12 cellular contexts compared by ENCODE assay signal in the genomic region with DNA sequence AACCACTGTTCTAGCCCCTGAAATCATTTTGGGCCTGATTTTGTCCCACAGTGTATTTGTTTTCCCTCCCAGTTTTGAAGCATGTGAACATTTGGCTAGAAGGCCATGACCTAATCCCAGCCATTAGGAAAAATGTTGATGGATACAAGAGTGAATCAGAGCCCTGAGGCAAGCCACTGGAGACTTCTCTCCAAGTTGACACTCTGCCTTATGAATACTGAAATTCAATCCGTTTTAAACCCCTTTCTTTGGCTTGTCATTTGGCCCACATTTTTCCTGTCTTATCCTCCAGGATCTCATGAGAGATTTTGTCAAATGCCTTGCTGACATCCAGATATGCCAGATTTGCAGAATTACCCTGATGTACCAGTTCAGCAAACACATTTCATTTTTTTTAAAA.
DNase-seq lines count a peak whose midpoint lies in the region; ATAC-seq and TF ChIP-seq lines count a peak whose summit lies in the region.
"Had no signal": no experiment of that assay in that cellular context is flagged by ENCODE, and none has a peak within 500 bp of the region (broad histone marks: within the 10 kb centered on the region; RNA-seq: fewer than 3 reads in every experiment).

No MANE protein-coding gene starts in this region.

- in situ Hi-C loops in gastrocnemius medialis (cut with MboI; ENCODE audit: low sequenced_read_pairs in 4 of 4) = no loop called here

- peaks cover 0 to 3% of the 10 kb centered on the region in 2 donors for H3K4me1 ChIP-seq in gastrocnemius medialis

- TF ChIP-seq POLR2A in gastrocnemius medialis (IDR thresholded peaks at IDR 0.05) = no peak

- ATAC-seq in SK-N-SH treated with all-trans-retinoic acid at 6 μM for 48 hours (peak; percentile 35; the same call in 1 of the 3 replicates), gastrocnemius medialis (peak; percentile 53 to 60), HG02798 (IDR thresholded peaks at IDR 0.05; ENCODE audit: poor library complexity, unreplicated experiment) (no peak), HG02610 (IDR thresholded peaks at IDR 0.05; ENCODE audit: unreplicated experiment) (no peak), GM19463 (IDR thresholded peaks at IDR 0.05; ENCODE audit: unreplicated experiment) (no peak)

- H3K36me3 ChIP-seq in gastrocnemius medialis = no peaks in the 10 kb centered on the region

- intact Hi-C loops in gastrocnemius medialis (cut with DNase I; ENCODE audit: low total_unique reads) = no loop called here

- H3K4me3 ChIP-seq in fibroblast of the aortic adventitia (ENCODE audit: low read depth, low read length) (no peak overlapping the region), gastrocnemius medialis (no peak overlapping the region)

- no peaks in the 10 kb centered on the region for H3K27me3 ChIP-seq in gastrocnemius medialis

- H3K9me3 ChIP-seq in gastrocnemius medialis = no peaks in the 10 kb centered on the region

- no peak overlapping the region for H3K27ac ChIP-seq in gastrocnemius medialis

- DNase-seq in H4 (ENCODE audit: low spot score) (peak; percentile 19), fibroblast of the aortic adventitia (ENCODE audit: low read depth) (peak; percentile 30), gastrocnemius medialis (no peak), HT-29 (ENCODE audit: low spot score) (no peak)
- DNase-seq: amygdala, NCI-H1105 treated with DMSO at 0.1 percent for 48 hours, NCI-H526, SHP77 treated with DMSO at 0.1 percent for 48 hours had no signal

- TF ChIP-seq CTCF in fibroblast of the aortic adventitia (IDR thresholded peaks at IDR 0.05; ENCODE audit: insufficient read depth, low read length) (no peak), gastrocnemius medialis (IDR thresholded peaks at IDR 0.05 in 4 of 5, conservative IDR thresholded peaks at IDR 0.05 in 1 of 5) (no peak)

TF ChIP-seq in SK-N-SH treated with all-trans-retinoic acid at 6 μM for 48 hours, 23 proteins besides CTCF, POLR2A, EP300 and RAD21:
- TF ChIP-seq CSDC2 (CRISPR knock-in tag; IDR thresholded peaks at IDR 0.05) = no peak
- no peak for TF ChIP-seq PATZ1 (CRISPR knock-in tag; IDR thresholded peaks at IDR 0.05; ENCODE audit: borderline replicate concordance)
- TF ChIP-seq OSR1 (CRISPR knock-in tag; IDR thresholded peaks at IDR 0.05) = no peak
- no peak for TF ChIP-seq PPARA (CRISPR knock-in tag; IDR thresholded peaks at IDR 0.05; ENCODE audit: borderline replicate concordance)
- TF ChIP-seq ZNF8 (CRISPR knock-in tag; IDR thresholded peaks at IDR 0.05) = no peak
- TF ChIP-seq TOX (CRISPR knock-in tag; IDR thresholded peaks at IDR 0.05; ENCODE audit: borderline replicate concordance) = no peak
- no peak for TF ChIP-seq RARB (CRISPR knock-in tag; IDR thresholded peaks at IDR 0.05)
- TF ChIP-seq, protein P1, sequence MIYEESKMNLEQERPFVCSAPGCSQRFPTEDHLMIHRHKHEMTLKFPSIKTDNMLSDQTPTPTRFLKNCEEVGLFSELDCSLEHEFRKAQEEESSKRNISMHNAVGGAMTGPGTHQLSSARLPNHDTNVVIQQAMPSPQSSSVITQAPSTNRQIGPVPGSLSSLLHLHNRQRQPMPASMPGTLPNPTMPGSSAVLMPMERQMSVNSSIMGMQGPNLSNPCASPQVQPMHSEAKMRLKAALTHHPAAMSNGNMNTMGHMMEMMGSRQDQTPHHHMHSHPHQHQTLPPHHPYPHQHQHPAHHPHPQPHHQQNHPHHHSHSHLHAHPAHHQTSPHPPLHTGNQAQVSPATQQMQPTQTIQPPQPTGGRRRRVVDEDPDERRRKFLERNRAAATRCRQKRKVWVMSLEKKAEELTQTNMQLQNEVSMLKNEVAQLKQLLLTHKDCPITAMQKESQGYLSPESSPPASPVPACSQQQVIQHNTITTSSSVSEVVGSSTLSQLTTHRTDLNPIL (CRISPR knock-in tag; IDR thresholded peaks at IDR 0.05; ENCODE audit: low read depth) = no peak
- TF ChIP-seq ESRRG (CRISPR knock-in tag; IDR thresholded peaks at IDR 0.05) = no peak
- TF ChIP-seq, protein P2, sequence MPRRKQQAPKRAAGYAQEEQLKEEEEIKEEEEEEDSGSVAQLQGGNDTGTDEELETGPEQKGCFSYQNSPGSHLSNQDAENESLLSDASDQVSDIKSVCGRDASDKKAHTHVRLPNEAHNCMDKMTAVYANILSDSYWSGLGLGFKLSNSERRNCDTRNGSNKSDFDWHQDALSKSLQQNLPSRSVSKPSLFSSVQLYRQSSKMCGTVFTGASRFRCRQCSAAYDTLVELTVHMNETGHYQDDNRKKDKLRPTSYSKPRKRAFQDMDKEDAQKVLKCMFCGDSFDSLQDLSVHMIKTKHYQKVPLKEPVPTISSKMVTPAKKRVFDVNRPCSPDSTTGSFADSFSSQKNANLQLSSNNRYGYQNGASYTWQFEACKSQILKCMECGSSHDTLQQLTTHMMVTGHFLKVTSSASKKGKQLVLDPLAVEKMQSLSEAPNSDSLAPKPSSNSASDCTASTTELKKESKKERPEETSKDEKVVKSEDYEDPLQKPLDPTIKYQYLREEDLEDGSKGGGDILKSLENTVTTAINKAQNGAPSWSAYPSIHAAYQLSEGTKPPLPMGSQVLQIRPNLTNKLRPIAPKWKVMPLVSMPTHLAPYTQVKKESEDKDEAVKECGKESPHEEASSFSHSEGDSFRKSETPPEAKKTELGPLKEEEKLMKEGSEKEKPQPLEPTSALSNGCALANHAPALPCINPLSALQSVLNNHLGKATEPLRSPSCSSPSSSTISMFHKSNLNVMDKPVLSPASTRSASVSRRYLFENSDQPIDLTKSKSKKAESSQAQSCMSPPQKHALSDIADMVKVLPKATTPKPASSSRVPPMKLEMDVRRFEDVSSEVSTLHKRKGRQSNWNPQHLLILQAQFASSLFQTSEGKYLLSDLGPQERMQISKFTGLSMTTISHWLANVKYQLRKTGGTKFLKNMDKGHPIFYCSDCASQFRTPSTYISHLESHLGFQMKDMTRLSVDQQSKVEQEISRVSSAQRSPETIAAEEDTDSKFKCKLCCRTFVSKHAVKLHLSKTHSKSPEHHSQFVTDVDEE (CRISPR knock-in tag; IDR thresholded peaks at IDR 0.05) = no peak
- no peak for TF ChIP-seq ZC3H10 (CRISPR knock-in tag; IDR thresholded peaks at IDR 0.05)
- no peak for TF ChIP-seq ZNF70 (CRISPR knock-in tag; IDR thresholded peaks at IDR 0.05)
- TF ChIP-seq, protein P3, sequence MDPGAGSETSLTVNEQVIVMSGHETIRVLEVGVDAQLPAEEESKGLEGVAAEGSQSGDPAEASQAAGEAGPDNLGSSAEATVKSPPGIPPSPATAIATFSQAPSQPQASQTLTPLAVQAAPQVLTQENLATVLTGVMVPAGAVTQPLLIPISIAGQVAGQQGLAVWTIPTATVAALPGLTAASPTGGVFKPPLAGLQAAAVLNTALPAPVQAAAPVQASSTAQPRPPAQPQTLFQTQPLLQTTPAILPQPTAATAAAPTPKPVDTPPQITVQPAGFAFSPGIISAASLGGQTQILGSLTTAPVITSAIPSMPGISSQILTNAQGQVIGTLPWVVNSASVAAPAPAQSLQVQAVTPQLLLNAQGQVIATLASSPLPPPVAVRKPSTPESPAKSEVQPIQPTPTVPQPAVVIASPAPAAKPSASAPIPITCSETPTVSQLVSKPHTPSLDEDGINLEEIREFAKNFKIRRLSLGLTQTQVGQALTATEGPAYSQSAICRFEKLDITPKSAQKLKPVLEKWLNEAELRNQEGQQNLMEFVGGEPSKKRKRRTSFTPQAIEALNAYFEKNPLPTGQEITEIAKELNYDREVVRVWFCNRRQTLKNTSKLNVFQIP (CRISPR knock-in tag; IDR thresholded peaks at IDR 0.05; ENCODE audit: borderline replicate concordance, low read depth) = no peak
- TF ChIP-seq TCF4 (CRISPR knock-in tag; IDR thresholded peaks at IDR 0.05; ENCODE audit: borderline replicate concordance) = no peak
- no peak for TF ChIP-seq BACH2 (CRISPR knock-in tag; IDR thresholded peaks at IDR 0.05; ENCODE audit: borderline replicate concordance)
- no peak for TF ChIP-seq GLIS3 (CRISPR knock-in tag; IDR thresholded peaks at IDR 0.05)

Comparison
In these comparisons a context has a peak if more than half of its experiments do, and no peak if none do; other contexts are left out.
1. DNase-seq: peak in H4 (single experiment) and fibroblast of the aortic adventitia (single experiment); none in gastrocnemius medialis (0 of 2) and HT-29 (single experiment).
2. ATAC-seq: peak in SK-N-SH treated with all-trans-retinoic acid at 6 μM for 48 hours (single experiment) and gastrocnemius medialis (2 of 2); none in HG02798 (single experiment), HG02610 (single experiment) and GM19463 (single experiment).